ENCODE assay signal across 16 cellular contexts in genomic region chr17:58918879-58919278, GRCh38.
DNase-seq lines count a peak whose midpoint lies in the region; ATAC-seq and TF ChIP-seq lines count a peak whose summit lies in the region.
"Had no signal": no experiment of that assay in that cellular context is flagged by ENCODE, and none has a peak within 500 bp of the region (broad histone marks: within the 10 kb centered on the region; RNA-seq: fewer than 3 reads in every experiment).

No MANE protein-coding gene starts in this region.

- H3K4me1 ChIP-seq in GM23338 (ENCODE audit: insufficient read depth) (peaks cover 22% of the 10 kb centered on the region), HEK293 (ENCODE audit: control insufficient read depth, insufficient read depth, low read length) (peaks cover 13% of the 10 kb centered on the region)

- H3K27me3 Mint-ChIP-seq in GM23338 (ENCODE audit: insufficient read depth, low read depth, poor library complexity): no peaks in the 10 kb centered on the region

- no peaks in the 10 kb centered on the region for H3K9me3 ChIP-seq in HEK293 (ENCODE audit: control insufficient read depth, insufficient read depth, low read depth, low read length)
- H3K9me3 ChIP-seq in neural cell (ENCODE audit: low read length): no peaks in the 10 kb centered on the region

- peaks cover 19% of the 10 kb centered on the region for H3K4me1 Mint-ChIP-seq in GM23338

- ATAC-seq in GM23338 (no peak), HG02763 (IDR thresholded peaks at IDR 0.05; ENCODE audit: unreplicated experiment) (no peak)

- no peak overlapping the region for H3K27ac ChIP-seq in GM23338 (ENCODE audit: low read depth)
- H3K27ac ChIP-seq in HEK293 (ENCODE audit: extremely low read depth, low read depth, low read length): no peak overlapping the region
- peak overlapping the region; percentile 29 for H3K27ac ChIP-seq in neural cell (ENCODE audit: low read length)

- CTCF ChIA-PET in HEK293 (lab: Yijun Ruan, JAX): interaction anchor here (0.7 kb wide), 1 partner anchor 1659 kb away, joined by 3 read pairs; no protein-coding TSS in a partner anchor

- H4K20me1 ChIP-seq in GM23338 (replicated peaks; ENCODE audit: insufficient read depth): no peaks in the 10 kb centered on the region
- H4K20me1 ChIP-seq in neural cell (ENCODE audit: insufficient read depth): no peaks in the 10 kb centered on the region

- 0 out of 2 replicates have a peak overlapping the region, but pooled peaks have one; percentile 4 for H3K4me2 ChIP-seq in GM23338
- peak overlapping the region; percentile 40 for H3K4me2 ChIP-seq in neural cell (ENCODE audit: low read length)

- H3K36me3 Mint-ChIP-seq in GM23338 (ENCODE audit: low read depth): peaks cover 4% of the 10 kb centered on the region; the same call in 2 of the 3 replicates
- H3K36me3 Mint-ChIP-seq: CD4-positive, alpha-beta memory T cell had no signal

- H3K27ac Mint-ChIP-seq in GM23338: no peak overlapping the region
- H3K27ac Mint-ChIP-seq: CD4-positive, alpha-beta memory T cell had no signal

- H3K9ac ChIP-seq in neural cell (ENCODE audit: low read length): no peak overlapping the region

- H3K36me3 ChIP-seq in GM23338 (ENCODE audit: insufficient read depth) (no peaks in the 10 kb centered on the region), HEK293 (ENCODE audit: control insufficient read depth in 2 of 2, insufficient read depth in 1 of 2, low read length in 2 of 2) (no peaks in the 10 kb centered on the region; a peak in 1 of 3 replicates), neural cell (ENCODE audit: insufficient read depth, low read length) (no peaks in the 10 kb centered on the region)

- no peak for TF ChIP-seq CTCF in GM23338 (conservative IDR thresholded peaks at IDR 0.05; ENCODE audit: low read depth in 2 of 2)
- no peak for TF ChIP-seq CTCF in HEK293 (tag by site-specific recombination; IDR thresholded peaks at IDR 0.05)
- no peak for TF ChIP-seq CTCF in neural cell (IDR thresholded peaks at IDR 0.05; ENCODE audit: poor library complexity, severe bottlenecking)

- TF ChIP-seq EP300 in neural cell (conservative IDR thresholded peaks at IDR 0.05; ENCODE audit: poor library complexity, severe bottlenecking): no peak

- H2AFZ ChIP-seq in GM23338 (no peak overlapping the region), neural cell (ENCODE audit: low read depth, low read length) (no peak overlapping the region)

- H3K27me3 ChIP-seq in GM23338 (ENCODE audit: insufficient read depth): no peaks in the 10 kb centered on the region
- no peaks in the 10 kb centered on the region for H3K27me3 ChIP-seq in neural cell (ENCODE audit: insufficient read depth, low read depth, low read length)

- DNase-seq in GM23338 (ENCODE audit: low spot score) (no peak), NCI-H69 (lab: John Stamatoyannopoulos, UW) (peak; percentile 28), kidney tubule cell (ENCODE audit: low spot score) (no peak), nucleus accumbens (lab: John Stamatoyannopoulos, UW) (no peak)
- DNase-seq: C1 segment of cervical spinal cord; Calu3; CD4-positive, alpha-beta memory T cell; COR-L47; DMS53; DMS79 treated with DMSO at 0.1 percent for 48 hours; GF-D8; H7; HCEC 1CT had no signal

- H3K79me2 ChIP-seq in GM23338 (replicated peaks; ENCODE audit: insufficient read depth): no peaks in the 10 kb centered on the region
- H3K79me2 ChIP-seq in neural cell (replicated peaks; ENCODE audit: insufficient read depth, low read length): no peaks in the 10 kb centered on the region

- H3K4me3 ChIP-seq in GM23338: no peak overlapping the region
- no peak overlapping the region for H3K4me3 ChIP-seq in HEK293 (ENCODE audit: low read depth, low read length)
- H3K4me3 ChIP-seq in neural cell (ENCODE audit: low read length): no peak overlapping the region

- H3K4me3 Mint-ChIP-seq in GM23338: no peak overlapping the region
- H3K4me3 Mint-ChIP-seq: CD4-positive, alpha-beta memory T cell had no signal

- POLR2A ChIA-PET in HEK293 (lab: Yijun Ruan, JAX): interaction anchor here (0.7 kb wide), 2 partner anchors 175 to 245 kb away, joined by 3 to 6 read pairs; no protein-coding TSS in a partner anchor

- H3F3A ChIP-seq in GM23338 (replicated peaks; ENCODE audit: low read depth) (no peaks in the 10 kb centered on the region), neural cell (ENCODE audit: insufficient read depth, low read length, poor library complexity, severe bottlenecking) (peaks cover 4% of the 10 kb centered on the region)

- peaks cover 3% of the 10 kb centered on the region; the same call in 1 of the 3 replicates for H3K9me3 Mint-ChIP-seq in GM23338

- no peak for TF ChIP-seq RAD21 in neural cell (conservative IDR thresholded peaks at IDR 0.05)

- H3K9me2 ChIP-seq in GM23338 (ENCODE audit: insufficient read depth) (no peaks in the 10 kb centered on the region), neural cell (ENCODE audit: insufficient read depth, low read length) (no peaks in the 10 kb centered on the region)

TF ChIP-seq in HEK293, 187 proteins besides CTCF, POLR2A, EP300 and RAD21 (continues in another document):
- TF ChIP-seq ZNF174 (tag by site-specific recombination; IDR thresholded peaks at IDR 0.05): no peak
- peak; percentile 80 for TF ChIP-seq PRDM6 (tag by site-specific recombination; IDR thresholded peaks at IDR 0.05)
- no peak for TF ChIP-seq ZNF114 (tag by site-specific recombination; IDR thresholded peaks at IDR 0.05)
- TF ChIP-seq BCL11B (tag by site-specific recombination; IDR thresholded peaks at IDR 0.05; ENCODE audit: low read depth): peak; percentile 54; the same call in 1 of the 2 replicates
- TF ChIP-seq ZNF19 (tag by site-specific recombination; IDR thresholded peaks at IDR 0.05; ENCODE audit: low read depth): no peak
- TF ChIP-seq ZNF548 (tag by site-specific recombination; IDR thresholded peaks at IDR 0.05): no peak
- TF ChIP-seq ZNF76 (tag by site-specific recombination; IDR thresholded peaks at IDR 0.05; ENCODE audit: borderline replicate concordance, low read depth): no peak

TF ChIP-seq in neural cell, 6 proteins besides CTCF, POLR2A, EP300 and RAD21:
- TF ChIP-seq EZH2 (IDR thresholded peaks at IDR 0.05; ENCODE audit: borderline replicate concordance, insufficient read depth, low read length, poor library complexity, severe bottlenecking): no peak
- no peak for TF ChIP-seq POLR2AphosphoS5 (IDR thresholded peaks at IDR 0.05)
- TF ChIP-seq SMC3 (conservative IDR thresholded peaks at IDR 0.05; ENCODE audit: poor library complexity): no peak
- TF ChIP-seq REST (IDR thresholded peaks at IDR 0.05; ENCODE audit: borderline replicate concordance): no peak
- TF ChIP-seq TAF1 (IDR thresholded peaks at IDR 0.05; ENCODE audit: low read depth): no peak
- no peak for TF ChIP-seq MXI1 (conservative IDR thresholded peaks at IDR 0.05; ENCODE audit: poor library complexity, severe bottlenecking)
